In the genomic region with DNA sequence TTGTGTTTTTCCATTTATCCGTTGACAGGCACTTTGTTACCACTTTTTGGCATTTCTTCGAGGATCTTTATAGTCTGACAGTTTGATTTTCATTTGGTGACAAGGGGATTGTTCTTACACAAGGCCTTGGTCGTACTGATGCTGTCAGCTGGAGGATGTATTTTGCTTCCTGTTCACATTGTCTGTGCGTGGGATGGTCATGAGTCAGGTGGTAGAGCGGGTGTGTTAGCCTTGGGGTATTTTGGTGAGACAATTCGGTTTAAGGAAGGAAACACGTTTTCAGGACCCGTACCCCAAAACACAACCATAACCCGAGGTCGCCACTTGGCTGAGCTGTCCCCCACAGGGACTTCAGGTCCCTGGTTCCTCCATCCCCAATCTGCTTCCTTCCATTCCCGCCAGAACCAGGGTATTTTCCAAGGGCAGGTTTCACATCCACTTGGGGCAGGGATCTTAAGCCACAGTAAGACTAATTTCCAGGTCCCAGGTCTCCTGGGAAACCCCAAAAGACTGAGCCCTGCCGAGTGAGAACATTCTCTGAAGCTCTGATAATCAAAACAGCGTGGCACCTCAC, we compare ENCODE assay signal across 8 cellular contexts. TPM values are rescaled to one million over a fixed set of nuclear protein-coding genes. Genes with fewer than 3 reads are reported as not detected.
DNase-seq lines count a peak whose midpoint lies in the region; ATAC-seq and TF ChIP-seq lines count a peak whose summit lies in the region.

No MANE protein-coding gene starts in this region.

- H3K4me2 ChIP-seq in smooth muscle cell: peak overlapping the region; percentile 71

- H3K9ac ChIP-seq in duodenal mucosa (ENCODE audit: low read depth in 1 of 2, low read length in 2 of 2) (no peak overlapping the region), smooth muscle cell (ENCODE audit: low read depth) (peak overlapping the region; percentile 86)

- H3K79me2 ChIP-seq in smooth muscle cell (ENCODE audit: low read depth): peaks cover 85% of the 10 kb centered on the region

- peak overlapping the region; percentile 55 for H3K27ac ChIP-seq in duodenal mucosa (ENCODE audit: low read depth, low read length)
- H3K27ac ChIP-seq in smooth muscle cell (ENCODE audit: low read depth): peak overlapping the region; percentile 97

- ATAC-seq in HG03095 (IDR thresholded peaks at IDR 0.05; ENCODE audit: unreplicated experiment) (no peak), GM18868 (IDR thresholded peaks at IDR 0.05; ENCODE audit: unreplicated experiment) (no peak), GM21576 (IDR thresholded peaks at IDR 0.05; ENCODE audit: unreplicated experiment) (no peak)

- TF ChIP-seq CTCF in smooth muscle cell (IDR thresholded peaks at IDR 0.05; ENCODE audit: borderline replicate concordance, insufficient read depth, poor library complexity, severe bottlenecking): no peak

- peaks cover 43% of the 10 kb centered on the region for H4K20me1 ChIP-seq in smooth muscle cell (ENCODE audit: low read depth)

- H3K27me3 ChIP-seq in duodenal mucosa (ENCODE audit: control insufficient read depth in 1 of 2, insufficient read depth in 2 of 2, low read length in 2 of 2) (no peaks in the 10 kb centered on the region), smooth muscle cell (ENCODE audit: low read depth) (no peaks in the 10 kb centered on the region)

- 80% methylated on average over 13 of the region's 13 CpGs for WGBS in smooth muscle cell (ENCODE audit: low lambda C conversion rate)

- no peak overlapping the region for H3K4me3 ChIP-seq in duodenal mucosa (ENCODE audit: low read depth in 1 of 2, low read length in 2 of 2)
- no peak overlapping the region for H3K4me3 ChIP-seq in smooth muscle cell

- H2AFZ ChIP-seq in smooth muscle cell (ENCODE audit: low read depth): no peak overlapping the region

- H3K9me3 ChIP-seq in duodenal mucosa (ENCODE audit: control insufficient read depth in 1 of 2, low read length in 2 of 2): no peaks in the 10 kb centered on the region
- H3K9me3 ChIP-seq in smooth muscle cell (replicated peaks; ENCODE audit: low read depth): no peaks in the 10 kb centered on the region

- H3F3A ChIP-seq in smooth muscle cell (ENCODE audit: low read depth): peaks cover 19% of the 10 kb centered on the region

- H3K36me3 ChIP-seq in duodenal mucosa (ENCODE audit: control insufficient read depth in 1 of 2, insufficient read depth in 2 of 2, low read length in 2 of 2) (peaks cover 5 to 6% of the 10 kb centered on the region in 2 donors), smooth muscle cell (ENCODE audit: low read depth) (no peaks in the 10 kb centered on the region)

- H3K4me1 ChIP-seq in duodenal mucosa (ENCODE audit: control insufficient read depth in 1 of 2, insufficient read depth in 2 of 2, low read length in 2 of 2): peaks cover 14 to 27% of the 10 kb centered on the region in 2 donors
- peaks cover 8% of the 10 kb centered on the region for H3K4me1 ChIP-seq in smooth muscle cell (ENCODE audit: low read depth)

- DNase-seq in ELR (ENCODE audit: low read depth) (peak; percentile 87), UCSD-AML1 (lab: John Stamatoyannopoulos, UW; ENCODE audit: unreplicated experiment) (peak; percentile 44), smooth muscle cell (lab: John Stamatoyannopoulos, UW; ENCODE audit: unreplicated experiment) (no peak), NCI-H748 (lab: John Stamatoyannopoulos, UW; ENCODE audit: unreplicated experiment) (no peak)

RNA-seq across cellular contexts. Expression of gene MYO9B, which starts 15.0 kb away (rescaled TPM):
- total RNA-seq in smooth muscle cell: 44.6 and 48.7 TPM in 2 replicates
- polyA plus RNA-seq in smooth muscle cell: 46.6 and 49.4 TPM in 2 replicates

RNA-seq across cellular contexts. Expression of gene HAUS8, which starts 15.3 kb away (rescaled TPM):
- total RNA-seq in smooth muscle cell: 3.3 and 7.4 TPM in 2 replicates
- polyA plus RNA-seq in smooth muscle cell: 6.3 and 8.5 TPM in 2 replicates

Comparison
In these comparisons a context has a peak if more than half of its experiments do, and no peak if none do; other contexts are left out.
1. DNase-seq: peak in ELR (single experiment) and UCSD-AML1 (single experiment); none in smooth muscle cell (single experiment) and NCI-H748 (single experiment).